Comparison of ENCODE assay signal across 8 cellular contexts in genomic region chr3:134364061-134364935, GRCh38. TPM values are rescaled to one million over a fixed set of nuclear protein-coding genes. Genes with fewer than 3 reads are reported as not detected.
DNase-seq lines count a peak whose midpoint lies in the region; ATAC-seq, FAIRE-seq and TF ChIP-seq lines count a peak whose summit lies in the region.

No MANE protein-coding gene starts in this region.

- H4K20me1 ChIP-seq in GM12878 (ENCODE audit: control insufficient read depth, insufficient read depth): no peaks in the 10 kb centered on the region

- CTCF ChIA-PET in GM12878 (lab: Yijun Ruan, JAX): interaction anchor here (0.6 kb wide), 1 partner anchor 23 kb away, joined by 3 read pairs; no protein-coding TSS in a partner anchor

- RAD21 ChIA-PET in GM12878 (lab: Charles Lee; ENCODE audit: unreplicated experiment): no interaction called here

- WGBS in GM12878 (ENCODE audit: insufficient coverage, insufficient replicate concordance, low lambda C conversion rate, missing lambda C conversion rate): 17% methylated on average over 24 of the region's 37 CpGs

- H3K9me3 ChIP-seq in GM12878 (replicated peaks; ENCODE audit: control insufficient read depth, insufficient read depth, low read length): no peaks in the 10 kb centered on the region

- BruUV-seq in GM12878 (replicated peaks; lab: Mats Ljungman, UMichigan): no TSS peak

- TF ChIP-seq POLR2A in GM12878 (IDR thresholded peaks at IDR 0.05; ENCODE audit: low read depth, low read length): no peak

- FAIRE-seq in GM12878 (lab: Jason Lieb, UNC): no peak

- TF ChIP-seq CTCF in GM12878 (IDR thresholded peaks at IDR 0.05 in 2 of 3, conservative IDR thresholded peaks at IDR 0.05 in 1 of 3; ENCODE audit: control insufficient read depth in 2 of 3, extremely low read depth in 1 of 3, insufficient read depth in 1 of 3, low read depth in 3 of 3, low read length in 3 of 3): no peak

- peaks cover 4% of the 10 kb centered on the region in 2 experiments for H3K27me3 ChIP-seq in GM12878 (replicated peaks in 1 of 2; ENCODE audit: control insufficient read depth in 2 of 2, insufficient read depth in 2 of 2, low read length in 1 of 2)

- H3K27ac ChIP-seq in GM12878 (ENCODE audit: control insufficient read depth, insufficient read depth): no peak overlapping the region

- H2AFZ ChIP-seq in GM12878 (ENCODE audit: control insufficient read depth, low read depth, low read length): no peak overlapping the region

- no peak overlapping the region for H3K4me3 ChIP-seq in GM12878

- SMC1A ChIA-PET in GM12878 (lab: Charles Lee; ENCODE audit: uncharacterized antibody, unreplicated experiment): no interaction called here

- in situ Hi-C loops in GM12878 (cut with MboI): no loop called here

- no peak for TF ChIP-seq EP300 in GM12878 (IDR thresholded peaks at IDR 0.05; ENCODE audit: borderline replicate concordance in 1 of 2, control insufficient read depth in 1 of 2, low read depth in 2 of 2, low read length in 2 of 2)

- H3K4me2 ChIP-seq in GM12878 (ENCODE audit: control insufficient read depth, insufficient read depth): peak overlapping the region; percentile 28; the same call in 1 of the 2 replicates

- DNase-seq in SIG-M5 treated with dmso at 0.1 percent for 504 hours (lab: John Stamatoyannopoulos, UW; ENCODE audit: unreplicated experiment) (peak; percentile 47), SIG-M5 (lab: John Stamatoyannopoulos, UW) (no peak), NCI-H510A (lab: John Stamatoyannopoulos, UW) (peak; percentile 41), GM12878 (ENCODE audit: low read depth, low spot score) (no peak), left ventricle myocardium superior (peak; percentile 95), pons (ENCODE audit: low spot score) (peak; percentile 85)

- no peaks in the 10 kb centered on the region for H3K79me2 ChIP-seq in GM12878 (ENCODE audit: control insufficient read depth, insufficient read depth, low read length)

- H3K9ac ChIP-seq in GM12878 (ENCODE audit: control insufficient read depth, insufficient read depth, low read length): no peak overlapping the region

- TF ChIP-seq RAD21 in GM12878 (IDR thresholded peaks at IDR 0.05; ENCODE audit: insufficient read depth, low read depth, low read length): no peak

- ATAC-seq in GM12878 (no peak; the same call in 2 of the 3 replicates), left ventricle myocardium superior (peak; percentile 90), GM21526 (IDR thresholded peaks at IDR 0.05; ENCODE audit: low FRiP score, unreplicated experiment) (no peak), HG02798 (IDR thresholded peaks at IDR 0.05; ENCODE audit: poor library complexity, unreplicated experiment) (no peak)

- intact Hi-C loops in GM12878 (cut with micrococcal nuclease; ENCODE audit: unreplicated experiment) (no loop called here), left ventricle myocardium superior (cut with micrococcal nuclease) (no loop called here)

- H3K36me3 ChIP-seq in GM12878 (ENCODE audit: control insufficient read depth in 2 of 2, insufficient read depth in 2 of 2, low read length in 1 of 2): no peaks in the 10 kb centered on the region

- POLR2A ChIA-PET in GM12878 (lab: Charles Lee): no interaction called here

- no peaks in the 10 kb centered on the region for H3K4me1 ChIP-seq in GM12878 (ENCODE audit: control insufficient read depth, insufficient read depth, low read length)

TF ChIP-seq in GM12878, 131 proteins besides CTCF, POLR2A, EP300 and RAD21:
- no peak for TF ChIP-seq TCF12 (IDR thresholded peaks at IDR 0.05; ENCODE audit: low read depth, low read length)
- TF ChIP-seq RUNX3 (IDR thresholded peaks at IDR 0.05; ENCODE audit: low read length): no peak
- no peak for TF ChIP-seq ZNF592 (IDR thresholded peaks at IDR 0.05)
- no peak for TF ChIP-seq RAD51 (IDR thresholded peaks at IDR 0.05)
- no peak for TF ChIP-seq LARP7 (IDR thresholded peaks at IDR 0.05)
- TF ChIP-seq SREBF1 (IDR thresholded peaks at IDR 0.05; ENCODE audit: low read length): no peak
- no peak for TF ChIP-seq NRF1 (conservative IDR thresholded peaks at IDR 0.05; ENCODE audit: low read depth, low read length)
- no peak for TF ChIP-seq STAT1 (conservative IDR thresholded peaks at IDR 0.05)
- TF ChIP-seq SUZ12 (IDR thresholded peaks at IDR 0.05; ENCODE audit: unreplicated experiment): no peak
- TF ChIP-seq RB1 (IDR thresholded peaks at IDR 0.05; ENCODE audit: borderline replicate concordance): no peak
- no peak for TF ChIP-seq NFIC (IDR thresholded peaks at IDR 0.05; ENCODE audit: low read depth, low read length)

RNA-seq across cellular contexts. Expression of gene AMOTL2, which starts 9.9 kb away (rescaled TPM):
- not detected in 2 replicates for total RNA-seq in GM12878 (2013; cell fraction: nucleolus; rRNA removed)
- total RNA-seq in GM12878 (2014; rRNA removed) (not detected in 2 replicates), GM12878 (2014; rRNA removed; fragmentation: Illumina TruSeq; extraction: Trizol) (not detected in 2 replicates), GM12878 (2021) (0.32 and 0.33 TPM in 2 replicates), left ventricle myocardium superior (53.9 TPM)
- not detected for polyA plus RNA-seq in GM12878 (2011; ENCODE audit: low read depth)
- polyA plus RNA-seq in GM12878 (2011; rRNA removed) (not detected in 2 replicates), GM12878 (2014; fragmentation: Illumina TruSeq; extraction: Trizol) (not detected in 2 replicates), GM12878 (2014; fragmentation: Nextera tagmentation; extraction: Ambion mirVana) (not detected), GM12878 (2014; rRNA removed) (not detected in 2 replicates), GM12878 (2016; fragmentation: Nextera tagmentation; extraction: Ambion mirVana) (under 1 TPM in 1 of 2 experiments, not detected in 1; 0.20 TPM)
- not detected in 2 replicates for polyA plus RNA-seq in GM12878 (2011; cell fraction: cytosol; rRNA removed)
- not detected in 2 replicates for polyA plus RNA-seq in GM12878 (2011; cell fraction: nucleus; rRNA removed)
- 0.14 TPM in 1 of 2 replicates, not detected in the other for polyA plus RNA-seq in GM12878 (2012)
- not detected in 2 replicates for polyA minus RNA-seq in GM12878 (2011; rRNA and poly(A)+ RNA removed)
- 0.62 TPM in 1 of 2 replicates, not detected in the other for polyA minus RNA-seq in GM12878 (2011; cell fraction: cytosol; rRNA and poly(A)+ RNA removed)
- polyA minus RNA-seq in GM12878 (2011; cell fraction: nucleus; rRNA and poly(A)+ RNA removed): not detected in 2 replicates

Comparison
In these comparisons a context has a peak if more than half of its experiments do, and no peak if none do; other contexts are left out.
1. DNase-seq: peak in SIG-M5 treated with dmso at 0.1 percent for 504 hours (single experiment), NCI-H510A (single experiment), left ventricle myocardium superior (single experiment) and pons (single experiment); none in SIG-M5 (single experiment) and GM12878 (single experiment).
2. RNA of gene AMOTL2, which starts 9.9 kb away (total RNA-seq): 53.9 TPM in left ventricle myocardium superior (single experiment); 0.32 to 0.33 TPM in GM12878; every median in the first group is over 10 times any median in the second.